21 cellular contexts compared by ENCODE assay signal in the genomic region with DNA sequence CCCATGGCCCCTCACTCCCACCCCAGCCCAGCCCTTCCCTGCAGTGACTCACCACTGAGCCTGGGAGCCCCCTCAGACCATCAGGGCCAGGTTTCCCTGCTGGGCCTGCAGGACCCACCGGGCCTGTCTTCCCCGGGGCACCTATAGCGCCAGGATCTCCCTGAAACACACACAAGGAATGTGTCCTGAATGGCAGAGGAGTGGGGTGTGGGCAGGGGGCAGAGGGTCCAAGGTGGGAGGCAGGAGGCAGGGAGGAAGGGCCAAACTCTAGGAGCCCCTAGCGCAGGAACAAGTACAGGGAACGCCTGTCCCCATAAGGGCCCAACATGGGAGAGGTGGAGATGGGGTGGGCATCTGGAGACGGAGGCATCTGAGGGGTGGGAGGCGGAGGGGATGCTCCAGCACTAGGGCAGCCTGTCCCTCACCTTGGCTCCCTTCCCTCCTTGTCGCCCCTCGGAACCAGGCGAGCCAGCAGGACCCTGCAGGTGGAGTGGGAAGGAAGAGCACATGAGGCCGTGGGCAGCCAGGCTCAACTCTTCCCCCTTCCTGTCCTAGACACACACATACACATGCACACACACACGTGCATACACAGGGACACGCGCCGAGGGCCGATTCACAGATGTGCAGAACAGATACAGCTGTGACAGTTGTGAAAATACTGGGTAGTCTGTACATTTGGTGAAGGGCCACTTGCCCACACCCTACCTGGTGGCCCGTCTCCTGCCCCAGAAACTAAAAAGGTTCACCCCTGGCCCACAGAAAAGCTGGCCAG. TPM values are rescaled to one million over a fixed set of nuclear protein-coding genes. Genes with fewer than 3 reads are reported as not detected.
DNase-seq lines count a peak whose midpoint lies in the region; ATAC-seq, FAIRE-seq and TF ChIP-seq lines count a peak whose summit lies in the region.
"Had no signal": no experiment of that assay in that cellular context is flagged by ENCODE, and none has a peak within 500 bp of the region (broad histone marks: within the 10 kb centered on the region; RNA-seq: fewer than 3 reads in every experiment).

No MANE protein-coding gene starts in this region.

- intact Hi-C loops in Right ventricle myocardium inferior (cut with DNase I) (no loop called here), cardiac septum (cut with DNase I) (no loop called here), upper lobe of right lung (cut with DNase I) (loop anchor here (10.0 kb wide), 1 partner anchor 77 kb away; no protein-coding TSS in a partner anchor), tibial artery (cut with DNase I; ENCODE audit: low total_unique reads) (no loop called here)

- ATAC-seq in Right ventricle myocardium inferior (no peak), upper lobe of right lung (no peak), HG03108 (IDR thresholded peaks at IDR 0.05; ENCODE audit: unreplicated experiment) (no peak)
- ATAC-seq: A549, GM23338 had no signal

- no peak overlapping the region for H2AFZ ChIP-seq in H1 (ENCODE audit: low read length)
- H2AFZ ChIP-seq: GM23338 had no signal

- no peak overlapping the region for H3K4me3 ChIP-seq in H1 (ENCODE audit: extremely low read depth in 1 of 4, insufficient read depth in 2 of 4, low read depth in 3 of 4, low read length in 4 of 4)
- no peak overlapping the region for H3K4me3 ChIP-seq in upper lobe of right lung
- no peak overlapping the region for H3K4me3 ChIP-seq in tibial artery
- H3K4me3 ChIP-seq: A549, GM23338 had no signal

- peak; percentile 40 for FAIRE-seq in HTR-8/SVneo (lab: Jason Lieb, UNC)
- no peak for FAIRE-seq in H1 (lab: Jason Lieb, UNC)
- FAIRE-seq in urothelium cell line (lab: Jason Lieb, UNC): no peak
- FAIRE-seq: A549, GM12891 had no signal

- H3K27ac ChIP-seq in H1 (ENCODE audit: low read depth, low read length) (no peak overlapping the region), upper lobe of right lung (no peak overlapping the region), tibial artery (no peak overlapping the region)
- H3K27ac ChIP-seq: A549, KMS-11 had no signal

- no peak for TF ChIP-seq CTCF in H1 (IDR thresholded peaks at IDR 0.05; ENCODE audit: control extremely low read depth in 1 of 3, insufficient read depth in 1 of 3, low read depth in 1 of 3, low read length in 3 of 3)
- no peak for TF ChIP-seq CTCF in upper lobe of right lung (IDR thresholded peaks at IDR 0.05)
- no peak for TF ChIP-seq CTCF in tibial artery (IDR thresholded peaks at IDR 0.05)

- CTCF ChIA-PET in H1 (lab: Charles Lee; ENCODE audit: partially characterized antibody): interaction anchor here (0.7 to 2.4 kb wide), 4 partner anchors 20 to 79 kb away, joined by 3 to 6 read pairs (median 3); no protein-coding TSS in a partner anchor

- H3K79me2 ChIP-seq in H1 (ENCODE audit: control insufficient read depth in 1 of 2, insufficient read depth in 2 of 2, low read length in 2 of 2): no peaks in the 10 kb centered on the region

- no peak for TF ChIP-seq RAD21 in H1 (IDR thresholded peaks at IDR 0.05 in 1 of 2, conservative IDR thresholded peaks at IDR 0.05 in 1 of 2; ENCODE audit: low read depth in 2 of 2, low read length in 2 of 2)

- DNase-seq in Right ventricle myocardium inferior (ENCODE audit: missing footprints): peak; percentile 13
- no peak for DNase-seq in cardiac septum (ENCODE audit: low spot score)
- no peak for DNase-seq in HTR-8/SVneo (ENCODE audit: insufficient read length, low spot score)
- DNase-seq in H1 (ENCODE audit: low read depth in 1 of 2, low spot score in 2 of 2): no peak
- DNase-seq in upper lobe of right lung: peak; percentile 59
- no peak for DNase-seq in tibial artery
- DNase-seq in urothelium cell line (ENCODE audit: low spot score): no peak
- DNase-seq: CD4-positive, alpha-beta T cell; COR-L47; DMS 273 treated with DMSO at 0.1 percent for 48 hours; NCI-H1092 treated with DMSO at 0.1 percent for 48 hours; NCI-H146; NCI-H2029 treated with DMSO at 0.1 percent for 48 hours; NCI-H345; NCI-H524 treated with DMSO at 0.1 percent for 48 hours; SHP77 had no signal

- no peaks in the 10 kb centered on the region for H3K79me1 ChIP-seq in H1 (ENCODE audit: low read depth, low read length)

- no peak overlapping the region for H3K18ac ChIP-seq in H1 (ENCODE audit: extremely low read depth, low read length)

- no peak overlapping the region for H2AK5ac ChIP-seq in H1 (ENCODE audit: low read depth, low read length)

- 90% methylated on average over 16 of the region's 17 CpGs; no CpG with 5 or more reads in 1 of the 2 experiments for WGBS in H1 (ENCODE audit: extremely low coverage in 1 of 2, insufficient coverage in 1 of 2, insufficient read length in 1 of 2, insufficient replicate concordance in 2 of 2, low coverage in 1 of 2, low lambda C conversion rate in 2 of 2, missing lambda C conversion rate in 1 of 2), 2 experiments

- no peak overlapping the region for H3K56ac ChIP-seq in H1 (replicated peaks; ENCODE audit: insufficient read length, low read depth, low read length)

- H3K4me1 ChIP-seq in H1 (replicated peaks in 1 of 4; ENCODE audit: control insufficient read depth in 3 of 4, insufficient read depth in 4 of 4, low read length in 3 of 4): no peaks in the 10 kb centered on the region; a peak in 2 of 7 replicates
- H3K4me1 ChIP-seq in upper lobe of right lung: no peaks in the 10 kb centered on the region
- H3K4me1 ChIP-seq in tibial artery: no peaks in the 10 kb centered on the region
- H3K4me1 ChIP-seq: A549 had no signal

- H4K5ac ChIP-seq in H1 (ENCODE audit: insufficient read length, low read depth, low read length): no peak overlapping the region

- H3K14ac ChIP-seq in H1 (ENCODE audit: insufficient read length): no peak overlapping the region

- no peak overlapping the region for H4K91ac ChIP-seq in H1 (replicated peaks; ENCODE audit: insufficient read length, low read length)

- no peak overlapping the region for H2BK15ac ChIP-seq in H1 (ENCODE audit: low read length)

- H3K9me3 ChIP-seq in H1 (ENCODE audit: insufficient read depth in 2 of 2, low read depth in 1 of 2, low read length in 1 of 2) (no peaks in the 10 kb centered on the region), upper lobe of right lung (no peaks in the 10 kb centered on the region), tibial artery (no peaks in the 10 kb centered on the region)
- H3K9me3 ChIP-seq: A549 had no signal

- H2BK5ac ChIP-seq in H1 (ENCODE audit: low read depth, low read length): peak overlapping the region; percentile 35; the same call in 1 of the 2 replicates

- no peak for TF ChIP-seq EP300 in H1 (IDR thresholded peaks at IDR 0.05; ENCODE audit: borderline replicate concordance in 1 of 2, low read depth in 2 of 2, low read length in 2 of 2)

- POLR2A ChIA-PET in H1 (lab: Charles Lee; ENCODE audit: partially characterized antibody): interaction anchor here (0.7 kb wide), 1 partner anchor 18 kb away, joined by 3 read pairs; no protein-coding TSS in a partner anchor

- no peak overlapping the region for H3K23ac ChIP-seq in H1 (ENCODE audit: insufficient read length)

- no peak overlapping the region for H2BK20ac ChIP-seq in H1 (ENCODE audit: low read length)

- no peak overlapping the region for H2BK120ac ChIP-seq in H1 (replicated peaks; ENCODE audit: low read depth, low read length)

- H3K36me3 ChIP-seq in H1 (ENCODE audit: control insufficient read depth in 2 of 4, insufficient read depth in 4 of 4, low read length in 3 of 4): no peaks in the 10 kb centered on the region
- no peaks in the 10 kb centered on the region for H3K36me3 ChIP-seq in upper lobe of right lung
- no peaks in the 10 kb centered on the region for H3K36me3 ChIP-seq in tibial artery

- no peak overlapping the region for H3K4ac ChIP-seq in H1 (replicated peaks; ENCODE audit: insufficient read length, low read depth, low read length)

- no peak overlapping the region for H4K8ac ChIP-seq in H1 (ENCODE audit: extremely low read depth, insufficient read depth, low read length)

- H4K20me1 ChIP-seq in H1 (replicated peaks in 1 of 2; ENCODE audit: control insufficient read depth in 1 of 2, insufficient read depth in 2 of 2, low read length in 2 of 2): no peaks in the 10 kb centered on the region

- H3K23me2 ChIP-seq in H1 (ENCODE audit: low read depth, low read length): no peaks in the 10 kb centered on the region

- H3K9ac ChIP-seq in H1 (replicated peaks in 1 of 4; ENCODE audit: extremely low read depth in 1 of 4, low read depth in 3 of 4, low read length in 3 of 4): no peak overlapping the region
- H3K9ac ChIP-seq: KMS-11 had no signal

- no peak overlapping the region for H2BK12ac ChIP-seq in H1 (ENCODE audit: low read depth, low read length)

- no peak for TF ChIP-seq POLR2A in H1 (IDR thresholded peaks at IDR 0.05; ENCODE audit: control extremely low read depth in 1 of 2, low read depth in 2 of 2, low read length in 2 of 2)

- no peak overlapping the region for H3K4me2 ChIP-seq in H1 (ENCODE audit: insufficient read depth in 1 of 2, low read depth in 2 of 2, low read length in 2 of 2)
- H3K4me2 ChIP-seq: A549, GM23338, KMS-11 had no signal

- H3K27me3 ChIP-seq in H1 (replicated peaks in 1 of 4; ENCODE audit: control insufficient read depth in 3 of 4, extremely low read depth in 1 of 4, insufficient read depth in 3 of 4, low read length in 3 of 4): no peaks in the 10 kb centered on the region
- H3K27me3 ChIP-seq in upper lobe of right lung: no peaks in the 10 kb centered on the region
- no peaks in the 10 kb centered on the region for H3K27me3 ChIP-seq in tibial artery

RNA-seq across cellular contexts. Expression of a gene that starts 24.7 kb away (rescaled TPM):
- total RNA-seq in Right ventricle myocardium inferior: 1.1 TPM
- 1.7 TPM for total RNA-seq in cardiac septum
- 2.8 and 3.5 TPM in 2 replicates for total RNA-seq in H1 (2021; fragmentation: NEBNext Ultra II Directional; extraction: Animal tissue kit (Norgen Biotek cat#: 25700))
- polyA plus RNA-seq in H1 (2011; rRNA removed): 3.8 and 4.7 TPM in 2 replicates
- 3.6 TPM for polyA plus RNA-seq in H1 (2011; cell fraction: cytosol; rRNA removed)
- polyA plus RNA-seq in H1 (2011; cell fraction: nucleus; rRNA removed): 35.4 TPM
- polyA plus RNA-seq in H1 (2012, experiment 1 of 2): 3.6 to 5.4 TPM (median 4.7 TPM) in 4 replicates
- polyA plus RNA-seq in H1 (2012, experiment 2 of 2): 2.6 TPM
- polyA plus RNA-seq in H1 (2013, experiment 1 of 2): 3.4 TPM
- polyA plus RNA-seq in H1 (2013, experiment 2 of 2): 3.2 TPM
- 1.8 and 2.2 TPM in 2 replicates for polyA minus RNA-seq in H1 (2011; rRNA and poly(A)+ RNA removed)
- 0.59 TPM for polyA minus RNA-seq in H1 (2011; cell fraction: cytosol; rRNA and poly(A)+ RNA removed)
- polyA minus RNA-seq in H1 (2011; cell fraction: nucleus; rRNA and poly(A)+ RNA removed): 3.3 TPM
- total RNA-seq in upper lobe of right lung: 1.2 TPM

RNA-seq across cellular contexts. Expression of a gene that starts 32.9 kb away (rescaled TPM):
- 39.3 TPM for total RNA-seq in Right ventricle myocardium inferior
- total RNA-seq in cardiac septum: 33.5 TPM
- 17.8 and 18.1 TPM in 2 replicates for total RNA-seq in H1 (2021; fragmentation: NEBNext Ultra II Directional; extraction: Animal tissue kit (Norgen Biotek cat#: 25700))
- 13.0 and 13.9 TPM in 2 replicates for polyA plus RNA-seq in H1 (2011; rRNA removed)
- polyA plus RNA-seq in H1 (2011; cell fraction: cytosol; rRNA removed): 16.9 TPM
- polyA plus RNA-seq in H1 (2011; cell fraction: nucleus; rRNA removed): 66.2 TPM
- 19.8 to 22.9 TPM (median 20.3 TPM) in 4 replicates for polyA plus RNA-seq in H1 (2012, experiment 1 of 2)
- 16.5 TPM for polyA plus RNA-seq in H1 (2012, experiment 2 of 2)
- 10.0 TPM for polyA plus RNA-seq in H1 (2013, experiment 1 of 2)
- 8.4 TPM for polyA plus RNA-seq in H1 (2013, experiment 2 of 2)
- 21.1 and 23.4 TPM in 2 replicates for polyA minus RNA-seq in H1 (2011; rRNA and poly(A)+ RNA removed)
- 12.0 TPM for polyA minus RNA-seq in H1 (2011; cell fraction: cytosol; rRNA and poly(A)+ RNA removed)
- 18.4 TPM for polyA minus RNA-seq in H1 (2011; cell fraction: nucleus; rRNA and poly(A)+ RNA removed)
- 46.6 TPM for total RNA-seq in upper lobe of right lung

RNA-seq across cellular contexts. Expression of a gene that starts 33.1 kb away (rescaled TPM):
- total RNA-seq in Right ventricle myocardium inferior: 55.4 TPM
- total RNA-seq in cardiac septum: 62.4 TPM
- total RNA-seq in H1 (2021; fragmentation: NEBNext Ultra II Directional; extraction: Animal tissue kit (Norgen Biotek cat#: 25700)): 120 and 123 TPM in 2 replicates
- 63.3 and 70.2 TPM in 2 replicates for polyA plus RNA-seq in H1 (2011; rRNA removed)
- polyA plus RNA-seq in H1 (2011; cell fraction: cytosol; rRNA removed): 82.9 TPM
- polyA plus RNA-seq in H1 (2011; cell fraction: nucleus; rRNA removed): 75.8 TPM
- polyA plus RNA-seq in H1 (2012, experiment 1 of 2): 144 to 176 TPM (median 153 TPM) in 4 replicates
- 57.8 TPM for polyA plus RNA-seq in H1 (2012, experiment 2 of 2)
- polyA plus RNA-seq in H1 (2013, experiment 1 of 2): 66.7 TPM
- polyA plus RNA-seq in H1 (2013, experiment 2 of 2): 81.1 TPM
- polyA minus RNA-seq in H1 (2011; rRNA and poly(A)+ RNA removed): 86.6 and 90.3 TPM in 2 replicates
- polyA minus RNA-seq in H1 (2011; cell fraction: cytosol; rRNA and poly(A)+ RNA removed): 34.1 TPM
- polyA minus RNA-seq in H1 (2011; cell fraction: nucleus; rRNA and poly(A)+ RNA removed): 29.8 TPM
- total RNA-seq in upper lobe of right lung: 89.1 TPM

RNA-seq across cellular contexts. Expression of a gene that starts 36.9 kb away (rescaled TPM):
- total RNA-seq in Right ventricle myocardium inferior (25.0 TPM), cardiac septum (9.9 TPM), upper lobe of right lung (14.7 TPM)
- 3.3 and 3.6 TPM in 2 replicates for total RNA-seq in H1 (2021; fragmentation: NEBNext Ultra II Directional; extraction: Animal tissue kit (Norgen Biotek cat#: 25700))
- polyA plus RNA-seq in H1 (2011; rRNA removed): 17.1 and 22.0 TPM in 2 replicates
- polyA plus RNA-seq in H1 (2011; cell fraction: cytosol; rRNA removed): 19.1 TPM
- polyA plus RNA-seq in H1 (2011; cell fraction: nucleus; rRNA removed): 14.9 TPM
- polyA plus RNA-seq in H1 (2012, experiment 1 of 2): 5.5 to 9.2 TPM (median 7.1 TPM) in 4 replicates
- 10.3 TPM for polyA plus RNA-seq in H1 (2012, experiment 2 of 2)
- 4.2 TPM for polyA plus RNA-seq in H1 (2013, experiment 1 of 2)
- polyA plus RNA-seq in H1 (2013, experiment 2 of 2): 4.5 TPM
- polyA minus RNA-seq in H1 (2011; rRNA and poly(A)+ RNA removed): 4.1 and 4.2 TPM in 2 replicates
- 4.0 TPM for polyA minus RNA-seq in H1 (2011; cell fraction: cytosol; rRNA and poly(A)+ RNA removed)
- 4.2 TPM for polyA minus RNA-seq in H1 (2011; cell fraction: nucleus; rRNA and poly(A)+ RNA removed)

RNA-seq across cellular contexts. Expression of a gene that starts 40.7 kb away (rescaled TPM):
- 27.7 TPM for total RNA-seq in Right ventricle myocardium inferior
- 24.5 TPM for total RNA-seq in cardiac septum
- total RNA-seq in H1 (2021; fragmentation: NEBNext Ultra II Directional; extraction: Animal tissue kit (Norgen Biotek cat#: 25700)): 26.0 and 27.4 TPM in 2 replicates
- polyA plus RNA-seq in H1 (2011; rRNA removed): 16.4 and 26.0 TPM in 2 replicates
- polyA plus RNA-seq in H1 (2011; cell fraction: cytosol; rRNA removed): 21.6 TPM
- polyA plus RNA-seq in H1 (2011; cell fraction: nucleus; rRNA removed): 47.7 TPM
- 28.0 to 35.2 TPM (median 32.1 TPM) in 4 replicates for polyA plus RNA-seq in H1 (2012, experiment 1 of 2)
- polyA plus RNA-seq in H1 (2012, experiment 2 of 2): 17.7 TPM
- polyA plus RNA-seq in H1 (2013, experiment 1 of 2): 20.9 TPM
- 20.0 TPM for polyA plus RNA-seq in H1 (2013, experiment 2 of 2)
- 12.0 and 14.3 TPM in 2 replicates for polyA minus RNA-seq in H1 (2011; rRNA and poly(A)+ RNA removed)
- 9.2 TPM for polyA minus RNA-seq in H1 (2011; cell fraction: cytosol; rRNA and poly(A)+ RNA removed)
- polyA minus RNA-seq in H1 (2011; cell fraction: nucleus; rRNA and poly(A)+ RNA removed): 6.3 TPM
- total RNA-seq in upper lobe of right lung: 42.0 TPM

Comparison
In these comparisons a context has a peak if more than half of its experiments do, and no peak if none do; other contexts are left out.
1. DNase-seq: peak in Right ventricle myocardium inferior (single experiment) and upper lobe of right lung (single experiment); none in cardiac septum (single experiment), HTR-8/SVneo (single experiment), H1 (0 of 2), tibial artery (0 of 2) and urothelium cell line (single experiment).